8 cellular contexts compared by ENCODE assay signal in genomic region chr14:20680843-20681347, GRCh38. TPM values are rescaled to one million over a fixed set of nuclear protein-coding genes. Genes with fewer than 3 reads are reported as not detected.
A peak's percentile ranks its signal among the peaks of the same experiment; 100 is the strongest.
DNase-seq lines count a peak whose midpoint lies in the region; ATAC-seq and TF ChIP-seq lines count a peak whose summit lies in the region.

No MANE protein-coding gene starts in this region.

- H3K27me3 ChIP-seq in SJCRH30 (no peaks in the 10 kb centered on the region), iPS-20b (ENCODE audit: insufficient read depth, low read length) (peaks cover 11% of the 10 kb centered on the region; the same call in 1 of the 2 replicates), upper lobe of right lung (no peaks in the 10 kb centered on the region)

- H3K27ac ChIP-seq in SJCRH30 = no peak overlapping the region
- H3K27ac ChIP-seq in iPS-20b (ENCODE audit: low read length) = no peak overlapping the region
- H3K27ac ChIP-seq in upper lobe of right lung = peak overlapping the region; percentile 100

- H3K9ac ChIP-seq in iPS-20b (ENCODE audit: low read depth, low read length) = peak overlapping the region; percentile 66; the same call in 1 of the 2 replicates

- H3K36me3 ChIP-seq in SJCRH30 (no peaks in the 10 kb centered on the region), iPS-20b (ENCODE audit: insufficient read depth, low read depth, low read length) (no peaks in the 10 kb centered on the region), upper lobe of right lung (no peaks in the 10 kb centered on the region)

- H3K4me1 ChIP-seq in SJCRH30 = no peaks in the 10 kb centered on the region
- H3K4me1 ChIP-seq in iPS-20b (ENCODE audit: insufficient read depth, low read length) = peaks cover 12% of the 10 kb centered on the region; the same call in 1 of the 2 replicates
- H3K4me1 ChIP-seq in upper lobe of right lung = peaks cover 21% of the 10 kb centered on the region

- H3K9me3 ChIP-seq in SJCRH30 (replicated peaks) = no peaks in the 10 kb centered on the region
- H3K9me3 ChIP-seq in iPS-20b (ENCODE audit: insufficient read depth, low read depth, low read length) = no peaks in the 10 kb centered on the region
- no peaks in the 10 kb centered on the region for H3K9me3 ChIP-seq in upper lobe of right lung

- DNase-seq in D341Med (ENCODE audit: low spot score) (peak; percentile 52), SJCRH30 (no peak), upper lobe of right lung (no peak), NOMO-1 treated with dmso at 0.1 percent for 144 hours (lab: John Stamatoyannopoulos, UW; ENCODE audit: unreplicated experiment) (no peak), SW 1271 (lab: John Stamatoyannopoulos, UW) (no peak), inferior parietal cortex (ENCODE audit: extremely low spot score) (no peak)

- ATAC-seq in GM21529 (IDR thresholded peaks at IDR 0.05; ENCODE audit: unreplicated experiment) (peak; percentile 30), upper lobe of right lung (peak; percentile 3)

- TF ChIP-seq CTCF in upper lobe of right lung (IDR thresholded peaks at IDR 0.05) = no peak

- H3K4me3 ChIP-seq in SJCRH30 (peak overlapping the region; percentile 77), iPS-20b (ENCODE audit: low read length) (peak overlapping the region; percentile 79), upper lobe of right lung (peak overlapping the region; percentile 73)

- intact Hi-C loops in upper lobe of right lung (cut with DNase I) = loop anchor here (10.0 kb wide), 1 partner anchor 66 kb away; no protein-coding TSS in a partner anchor

RNA-seq across cellular contexts. Expression of gene RNASE4, which starts 3.5 kb away (rescaled TPM):
- total RNA-seq in SJCRH30 (2014; rRNA removed; shearing (Covaris generic)) = 0.69 and 0.71 TPM in 2 replicates
- total RNA-seq in upper lobe of right lung = 42.5 TPM

RNA-seq across cellular contexts. Expression of gene ANG, which starts 7.7 kb away (rescaled TPM):
- total RNA-seq in SJCRH30 (2014; rRNA removed; shearing (Covaris generic)) = 0.49 and 0.79 TPM in 2 replicates
- total RNA-seq in upper lobe of right lung = 28.1 TPM

RNA-seq across cellular contexts. Expression of gene OR6S1, which starts 39.4 kb away (rescaled TPM):
- total RNA-seq in SJCRH30 (2014; rRNA removed; shearing (Covaris generic)) = not detected in 2 replicates
- not detected for total RNA-seq in upper lobe of right lung

Comparison
In these comparisons a context has a peak if more than half of its experiments do, and no peak if none do; other contexts are left out.
1. RNA of gene RNASE4, which starts 3.5 kb away (total RNA-seq): 42.5 TPM in upper lobe of right lung (single experiment); 0.69 to 0.71 TPM in SJCRH30; every median in the first group is over 10 times any median in the second.
2. RNA of gene ANG, which starts 7.7 kb away (total RNA-seq): 28.1 TPM in upper lobe of right lung (single experiment); 0.49 to 0.79 TPM in SJCRH30; every median in the first group is over 10 times any median in the second.
3. Peak in every context shown above with its lines, with median percentiles within 50 percentile points of each other: H3K4me3 ChIP-seq.